In the genomic region with DNA sequence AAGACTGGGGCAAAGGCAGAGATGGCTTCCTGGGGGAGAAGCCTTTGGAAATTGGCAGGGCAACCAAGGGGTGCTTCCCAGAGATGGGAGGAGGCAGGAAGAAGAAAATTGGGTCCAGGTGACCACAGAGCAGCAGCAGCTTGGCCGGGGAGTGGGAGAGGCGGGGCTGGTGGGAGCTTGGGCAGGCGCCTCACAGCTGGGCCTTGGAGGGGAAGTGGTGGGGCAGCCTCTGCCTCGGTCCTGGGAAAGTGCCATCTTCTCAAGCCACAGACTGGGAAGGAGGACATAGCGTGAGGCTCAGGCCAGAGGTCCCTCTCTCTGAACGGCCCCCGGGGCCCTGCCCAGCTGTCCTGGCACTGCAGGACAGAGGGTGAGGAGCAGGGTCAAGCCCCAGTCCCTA, we compare ENCODE assay signal across 19 cellular contexts. TPM values are rescaled to one million over a fixed set of nuclear protein-coding genes. Genes with fewer than 3 reads are reported as not detected.
A peak's percentile ranks its signal among the peaks of the same experiment; 100 is the strongest.
DNase-seq lines count a peak whose midpoint lies in the region; ATAC-seq, FAIRE-seq and TF ChIP-seq lines count a peak whose summit lies in the region.
"Had no signal": no experiment of that assay in that cellular context is flagged by ENCODE, and none has a peak within 500 bp of the region (broad histone marks: within the 10 kb centered on the region; RNA-seq: fewer than 3 reads in every experiment).

No MANE protein-coding gene starts in this region.

- WGBS in heart left ventricle, 4 donors, result 55 to 68% (median 60%) methylated on average over 6 to 7 of the region's 7 CpGs

- TF ChIP-seq CTCF in heart left ventricle (IDR thresholded peaks at IDR 0.05), result no peak

- H3K36me3 ChIP-seq in BLaER1 treated with 17β-estradiol and CSF1 and Interleukin-3, amounts not matched to agents 10 nM and 100 nM, result no peaks in the 10 kb centered on the region
- no peaks in the 10 kb centered on the region for H3K36me3 ChIP-seq in heart left ventricle
- H3K36me3 ChIP-seq: adrenal gland, ovary, SJSA1, uterus had no signal

- H3K4me2 ChIP-seq in BLaER1 treated with 17β-estradiol and CSF1 and Interleukin-3, amounts not matched to agents 10 nM and 100 nM, result peak overlapping the region; percentile 61 to 82 (median 75)

- no peaks in the 10 kb centered on the region for H3K27me3 ChIP-seq in BLaER1 treated with 17β-estradiol and CSF1 and Interleukin-3, amounts not matched to agents 10 nM and 100 nM
- H3K27me3 ChIP-seq in heart left ventricle, result no peaks in the 10 kb centered on the region
- H3K27me3 ChIP-seq: adrenal gland, ovary, SJSA1, uterus had no signal

- TF ChIP-seq POLR2A in heart left ventricle (IDR thresholded peaks at IDR 0.05), result no peak

- H4K20me1 ChIP-seq in BLaER1 treated with 17β-estradiol and CSF1 and Interleukin-3, amounts not matched to agents 10 nM and 100 nM, result no peaks in the 10 kb centered on the region

- H3K9ac ChIP-seq in BLaER1 treated with 17β-estradiol and CSF1 and Interleukin-3, amounts not matched to agents 10 nM and 100 nM, result peak overlapping the region in 8 of 11 experiments; percentile 21 to 53 (median 39); a peak in 12 of 22 replicates

- no peak for FAIRE-seq in HTR-8/SVneo (lab: Jason Lieb, UNC)

- H3K27ac ChIP-seq in BLaER1 treated with 17β-estradiol and CSF1 and Interleukin-3, amounts not matched to agents 10 nM and 100 nM, result peak overlapping the region in 9 of 11 experiments; percentile 16 to 61 (median 49); a peak in 16 of 22 replicates
- H3K27ac ChIP-seq in heart left ventricle, result peak overlapping the region in 7 of 12 donors; percentile 9 to 68 (median 52)
- H3K27ac ChIP-seq: ovary, SJSA1 had no signal

- no peaks in the 10 kb centered on the region for H3K9me3 ChIP-seq in BLaER1 treated with 17β-estradiol and CSF1 and Interleukin-3, amounts not matched to agents 10 nM and 100 nM (replicated peaks in 1 of 11)
- no peaks in the 10 kb centered on the region for H3K9me3 ChIP-seq in heart left ventricle
- H3K9me3 ChIP-seq: adrenal gland, ovary, SJSA1, uterus had no signal

- H3K4me1 ChIP-seq in BLaER1 treated with 17β-estradiol and CSF1 and Interleukin-3, amounts not matched to agents 10 nM and 100 nM, result peaks cover 25 to 36% (median 29%) of the 10 kb centered on the region in 10 experiments
- peaks cover 4 to 56% (median 26%) of the 10 kb centered on the region in 12 donors for H3K4me1 ChIP-seq in heart left ventricle
- H3K4me1 ChIP-seq: SJSA1, uterus had no signal

- intact Hi-C loops in heart left ventricle (cut with DNase I) (loop anchor here in 1 of 10 donors (10.0 kb wide), 1 partner anchor 151 kb away; no protein-coding TSS in a partner anchor), sciatic nerve (cut with DNase I) (no loop called here)

- DNase-seq in RPMI7951 (ENCODE audit: low read depth), result peak; percentile 70
- peak in 4 of 5 donors; percentile 51 to 79 (median 68) for DNase-seq in heart left ventricle
- DNase-seq in sciatic nerve (ENCODE audit: low spot score), result peak; percentile 80
- DNase-seq in NCI-H1048 (lab: John Stamatoyannopoulos, UW), result no peak
- DNase-seq in mucosa of gallbladder (ENCODE audit: low spot score), result no peak
- no peak for DNase-seq in COLO668 (lab: John Stamatoyannopoulos, UW; ENCODE audit: unreplicated experiment)
- no peak for DNase-seq in HTR-8/SVneo (ENCODE audit: insufficient read length, low spot score)
- DNase-seq: AML-193, DMS79, KG1, mesendoderm, NCI-H2029, NCI-H774, ovary, uterus had no signal

- H3K4me3 ChIP-seq in BLaER1 treated with 17β-estradiol and CSF1 and Interleukin-3, amounts not matched to agents 10 nM and 100 nM, result no peak overlapping the region
- no peak overlapping the region for H3K4me3 ChIP-seq in heart left ventricle
- H3K4me3 ChIP-seq: adrenal gland, coronary artery, ovary, SJSA1, uterus had no signal

- ATAC-seq in heart left ventricle, result peak; percentile 30 to 71 (median 46)
- ATAC-seq in sciatic nerve, result peak; percentile 78

RNA-seq across cellular contexts. Expression of gene WASF2, which starts 24.0 kb away (rescaled TPM):
- total RNA-seq in RPMI7951 (2014; rRNA removed; shearing (Covaris generic)), result 15.1 and 16.3 TPM in 2 replicates
- 100 to 1,000 TPM in 1 of 9 donors, 10 to 100 TPM in 8; 27.5 to 103 (median 47.9) TPM for total RNA-seq in heart left ventricle
- polyA plus RNA-seq in heart left ventricle, result 10 to 100 TPM; 14.2 to 52.0 TPM
- 183 TPM for total RNA-seq in sciatic nerve
- 124 TPM for total RNA-seq in mucosa of gallbladder

Comparison
In these comparisons a context has a peak if more than half of its experiments do, and no peak if none do; other contexts are left out.
1. DNase-seq: peak in RPMI7951 (single experiment), heart left ventricle (4 of 5) and sciatic nerve (single experiment); none in NCI-H1048 (single experiment), mucosa of gallbladder (single experiment), COLO668 (single experiment) and HTR-8/SVneo (single experiment).